In genomic region chr6:116280161-116280959, GRCh38 we compare ENCODE assay signal across 8 cellular contexts. TPM values are rescaled to one million over a fixed set of nuclear protein-coding genes. Genes with fewer than 3 reads are reported as not detected.
DNase-seq lines count a peak whose midpoint lies in the region; ATAC-seq, FAIRE-seq and TF ChIP-seq lines count a peak whose summit lies in the region.

No MANE protein-coding gene starts in this region.

- H4K20me1 ChIP-seq in endothelial cell of umbilical vein (replicated peaks; ENCODE audit: control insufficient read depth, extremely low read depth, insufficient read depth, low read length) = peaks cover 3% of the 10 kb centered on the region

- H3K9me1 ChIP-seq in endothelial cell of umbilical vein (replicated peaks; ENCODE audit: control insufficient read depth, extremely low read depth, insufficient read depth, low read length) = no peaks in the 10 kb centered on the region

- H3K79me2 ChIP-seq in endothelial cell of umbilical vein (ENCODE audit: control insufficient read depth, insufficient read depth, low read length) = peaks cover 33% of the 10 kb centered on the region

- H3K4me3 Mint-ChIP-seq in activated CD8-positive, alpha-beta memory T cell treated with anti-CD3 and anti-CD28 coated beads, Interleukin-2, amount 10 ng/mL, durations not matched to agents 7 days and 5 days = peak overlapping the region; percentile 100

- H3K4me3 ChIP-seq in SJSA1 (peak overlapping the region; percentile 92), endothelial cell of umbilical vein (replicated peaks in 1 of 3; ENCODE audit: insufficient read depth in 1 of 3, low read depth in 1 of 3, low read length in 3 of 3) (peak overlapping the region; percentile 44 to 79 (median 47)), neuron (ENCODE audit: low read length) (peak overlapping the region; percentile 87)

- H3K36me3 Mint-ChIP-seq in activated CD8-positive, alpha-beta memory T cell treated with anti-CD3 and anti-CD28 coated beads, Interleukin-2, amount 10 ng/mL, durations not matched to agents 7 days and 5 days = peaks cover 32% of the 10 kb centered on the region

- DNase-seq in activated CD8-positive, alpha-beta memory T cell treated with anti-CD3 and anti-CD28 coated beads, Interleukin-2, amount 10 ng/mL, durations not matched to agents 7 days and 5 days = no peak
- no peak for DNase-seq in activated CD8-positive, alpha-beta memory T cell treated with anti-CD3 and anti-CD28 coated beads for 24 hours
- DNase-seq in SJSA1 (ENCODE audit: low read depth in 1 of 2, low spot score in 2 of 2) = peak in 1 of 2 experiments; percentile 13
- no peak for DNase-seq in endothelial cell of umbilical vein (ENCODE audit: low read depth, low spot score)
- DNase-seq in NCI-H1092 (lab: John Stamatoyannopoulos, UW) = no peak
- no peak for DNase-seq in SKM-1 treated with dmso at 0.1 percent for 144 hours (lab: John Stamatoyannopoulos, UW; ENCODE audit: unreplicated experiment)
- no peak for DNase-seq in GOT3 (lab: John Stamatoyannopoulos, UW)

- POLR2A ChIA-PET in endothelial cell of umbilical vein (lab: Charles Lee) = interaction anchor here (0.6 to 1.0 kb wide), 7 partner anchors 9 to 290 kb away, joined by 3 to 7 read pairs (median 4); partner anchors contain the start of gene CALHM5

- dilution Hi-C loops in endothelial cell of umbilical vein (cut with MboI; ENCODE audit: extremely low pct_ligation_motif_present, low sequenced_read_pairs) = no loop called here

- TF ChIP-seq CTCF in endothelial cell of umbilical vein (IDR thresholded peaks at IDR 0.05; ENCODE audit: extremely low read depth in 1 of 2, insufficient read depth in 1 of 2, low read depth in 1 of 2, low read length in 2 of 2) = no peak

- no peak for ATAC-seq in activated CD8-positive, alpha-beta memory T cell treated with anti-CD3 and anti-CD28 coated beads, Interleukin-2, amount 10 ng/mL, durations not matched to agents 7 days and 5 days

- CTCF ChIA-PET in activated CD8-positive, alpha-beta memory T cell treated with anti-CD3 and anti-CD28 coated beads, Interleukin-2, amount 10 ng/mL, durations not matched to agents 7 days and 5 days (lab: Charles Lee) = interaction anchor here (1.1 to 2.8 kb wide), 11 partner anchors 8 to 292 kb away, joined by 3 to 15 read pairs (median 6); partner anchors contain the start of gene TSPYL4
- CTCF ChIA-PET in endothelial cell of umbilical vein (lab: Charles Lee) = interaction anchor here (0.6 to 5.1 kb wide), 15 partner anchors 8 to 283 kb away, joined by 3 to 77 read pairs (median 5); partner anchors contain the start of gene CALHM5

- FAIRE-seq in endothelial cell of umbilical vein (lab: Jason Lieb, UNC) = no peak

- TF ChIP-seq POLR2A in endothelial cell of umbilical vein (IDR thresholded peaks at IDR 0.05; ENCODE audit: low read depth, low read length) = no peak

- H3K4me1 ChIP-seq in SJSA1 (replicated peaks) (peaks cover 35% of the 10 kb centered on the region), endothelial cell of umbilical vein (ENCODE audit: control insufficient read depth, extremely low read depth, insufficient read depth, low read length) (peaks cover 37% of the 10 kb centered on the region), neuron (ENCODE audit: insufficient read depth, low read length) (peaks cover 35% of the 10 kb centered on the region)

- H3K27me3 ChIP-seq in SJSA1 (replicated peaks) (no peaks in the 10 kb centered on the region), endothelial cell of umbilical vein (ENCODE audit: control insufficient read depth in 2 of 2, insufficient read depth in 2 of 2, low read length in 2 of 2) (no peaks in the 10 kb centered on the region), neuron (ENCODE audit: insufficient read depth, low read length) (no peaks in the 10 kb centered on the region)

- no peaks in the 10 kb centered on the region for H3K27me3 Mint-ChIP-seq in activated CD8-positive, alpha-beta memory T cell treated with anti-CD3 and anti-CD28 coated beads, Interleukin-2, amount 10 ng/mL, durations not matched to agents 7 days and 5 days

- H3K4me1 Mint-ChIP-seq in activated CD8-positive, alpha-beta memory T cell treated with anti-CD3 and anti-CD28 coated beads, Interleukin-2, amount 10 ng/mL, durations not matched to agents 7 days and 5 days = peaks cover 45% of the 10 kb centered on the region

- H3K27ac Mint-ChIP-seq in activated CD8-positive, alpha-beta memory T cell treated with anti-CD3 and anti-CD28 coated beads, Interleukin-2, amount 10 ng/mL, durations not matched to agents 7 days and 5 days = peak overlapping the region; percentile 99

- H3K9me3 Mint-ChIP-seq in activated CD8-positive, alpha-beta memory T cell treated with anti-CD3 and anti-CD28 coated beads, Interleukin-2, amount 10 ng/mL, durations not matched to agents 7 days and 5 days (ENCODE audit: low read depth) = no peaks in the 10 kb centered on the region

- H3K27ac ChIP-seq in SJSA1 (peak overlapping the region; percentile 91), endothelial cell of umbilical vein (ENCODE audit: insufficient read depth, low read depth, low read length) (peak overlapping the region; percentile 84)

- H2AFZ ChIP-seq in endothelial cell of umbilical vein (ENCODE audit: low read depth, low read length) (peak overlapping the region; percentile 80), neuron (ENCODE audit: low read depth, low read length) (peak overlapping the region; percentile 93)

- peak overlapping the region; percentile 94 for H3K9ac ChIP-seq in endothelial cell of umbilical vein (replicated peaks; ENCODE audit: extremely low read depth, insufficient read depth, low read length)

- intact Hi-C loops in endothelial cell of umbilical vein (cut with micrococcal nuclease) = no loop called here

- H3K4me2 ChIP-seq in endothelial cell of umbilical vein (ENCODE audit: insufficient read depth, low read length) = peak overlapping the region; percentile 85

- H3K9me3 ChIP-seq in SJSA1 (replicated peaks) = no peaks in the 10 kb centered on the region
- H3K9me3 ChIP-seq in endothelial cell of umbilical vein (replicated peaks; ENCODE audit: control insufficient read depth, insufficient read depth, low read length) = no peaks in the 10 kb centered on the region
- peaks cover 3% of the 10 kb centered on the region for H3K9me3 ChIP-seq in neuron (ENCODE audit: low read length)

- H3K36me3 ChIP-seq in SJSA1 = peaks cover 29% of the 10 kb centered on the region
- H3K36me3 ChIP-seq in endothelial cell of umbilical vein (ENCODE audit: control insufficient read depth in 2 of 2, extremely low read depth in 1 of 2, insufficient read depth in 2 of 2, low read length in 2 of 2) = peaks cover 0 to 5% of the 10 kb centered on the region in 2 experiments
- H3K36me3 ChIP-seq in neuron (ENCODE audit: insufficient read depth, low read length) = peaks cover 14% of the 10 kb centered on the region

- TSS peak; percentile 56 for BruUV-seq in endothelial cell of umbilical vein (replicated peaks; lab: Mats Ljungman, UMichigan)

TF ChIP-seq in endothelial cell of umbilical vein, 7 proteins besides CTCF, POLR2A, EP300 and RAD21:
- TF ChIP-seq MAX (IDR thresholded peaks at IDR 0.05; ENCODE audit: insufficient read depth, insufficient read length) (no peak), JUN (IDR thresholded peaks at IDR 0.05; ENCODE audit: borderline replicate concordance, insufficient read depth, insufficient read length, low read depth) (no peak), EZH2 (IDR thresholded peaks at IDR 0.05; ENCODE audit: borderline replicate concordance, low read depth, low read length, severe bottlenecking) (no peak), POLR2AphosphoS5 (IDR thresholded peaks at IDR 0.05; ENCODE audit: insufficient read depth, low read depth, low read length) (no peak), GATA2 (IDR thresholded peaks at IDR 0.05; ENCODE audit: insufficient read depth, insufficient read length, low read depth, low read length) (no peak), FOS (IDR thresholded peaks at IDR 0.05; ENCODE audit: borderline replicate concordance, insufficient read depth, low read length) (no peak), MYC (IDR thresholded peaks at IDR 0.05; ENCODE audit: low read depth, low read length) (no peak)

RNA-seq across cellular contexts. Expression of gene TSPYL1, which starts 0.6 kb away (rescaled TPM):
- total RNA-seq in activated CD8-positive, alpha-beta memory T cell treated with anti-CD3 and anti-CD28 coated beads, Interleukin-2, amount 10 ng/mL, durations not matched to agents 7 days and 5 days = 10 to 100 TPM; 39.5 to 41.3 TPM
- 58.7 and 65.1 TPM in 2 replicates for total RNA-seq in SJSA1 (2014; rRNA removed; shearing (Covaris generic))
- 54.5 and 57.3 TPM in 2 replicates for total RNA-seq in endothelial cell of umbilical vein
- 28.7 and 32.1 TPM in 2 replicates for polyA plus RNA-seq in endothelial cell of umbilical vein
- 22.7 and 22.8 TPM in 2 replicates for polyA plus RNA-seq in endothelial cell of umbilical vein (2011; cell fraction: cytosol; rRNA removed)
- 16.6 and 18.5 TPM in 2 replicates for polyA plus RNA-seq in endothelial cell of umbilical vein (2011; cell fraction: nucleus; rRNA removed)
- 30.1 and 38.2 TPM in 2 replicates for polyA plus RNA-seq in endothelial cell of umbilical vein (2012)
- 94.4 and 108 TPM in 2 replicates for polyA minus RNA-seq in endothelial cell of umbilical vein
- 47.3 TPM for polyA minus RNA-seq in endothelial cell of umbilical vein (2011; cell fraction: cytosol; rRNA and poly(A)+ RNA removed)
- 22.3 and 26.4 TPM in 2 replicates for polyA minus RNA-seq in endothelial cell of umbilical vein (2011; cell fraction: nucleus; rRNA and poly(A)+ RNA removed)

RNA-seq across cellular contexts. Expression of gene TSPYL4, which starts 26.5 kb away (rescaled TPM):
- total RNA-seq in activated CD8-positive, alpha-beta memory T cell treated with anti-CD3 and anti-CD28 coated beads, Interleukin-2, amount 10 ng/mL, durations not matched to agents 7 days and 5 days = 10 to 100 TPM; 15.1 to 17.3 TPM
- total RNA-seq in SJSA1 (2014; rRNA removed; shearing (Covaris generic)) = 16.7 and 23.1 TPM in 2 replicates
- total RNA-seq in endothelial cell of umbilical vein = 24.5 and 34.4 TPM in 2 replicates
- 43.1 and 45.5 TPM in 2 replicates for polyA plus RNA-seq in endothelial cell of umbilical vein
- 27.5 and 32.1 TPM in 2 replicates for polyA plus RNA-seq in endothelial cell of umbilical vein (2011; cell fraction: cytosol; rRNA removed)
- 75.8 and 97.1 TPM in 2 replicates for polyA plus RNA-seq in endothelial cell of umbilical vein (2011; cell fraction: nucleus; rRNA removed)
- 16.1 and 18.4 TPM in 2 replicates for polyA plus RNA-seq in endothelial cell of umbilical vein (2012)
- polyA minus RNA-seq in endothelial cell of umbilical vein = 57.3 and 61.9 TPM in 2 replicates
- polyA minus RNA-seq in endothelial cell of umbilical vein (2011; cell fraction: cytosol; rRNA and poly(A)+ RNA removed) = 3.1 TPM
- 30.5 and 40.3 TPM in 2 replicates for polyA minus RNA-seq in endothelial cell of umbilical vein (2011; cell fraction: nucleus; rRNA and poly(A)+ RNA removed)
